Comparison of ENCODE assay signal across 1 cellular context in genomic region chr15:65215496-65215895, GRCh38.
A peak's percentile ranks its signal among the peaks of the same experiment; 100 is the strongest.
TF ChIP-seq lines count a peak whose summit lies in the region.

No MANE protein-coding gene starts in this region.

TF ChIP-seq in K562, 482 proteins besides CTCF, POLR2A, EP300 and RAD21:
- TF ChIP-seq TAF15 (IDR thresholded peaks at IDR 0.05; ENCODE audit: low read depth, low read length), result no peak
- no peak for TF ChIP-seq CREB1 (IDR thresholded peaks at IDR 0.05)
- TF ChIP-seq CREB1 (CRISPR knock-in tag; IDR thresholded peaks at IDR 0.05), result no peak
- peak; percentile 44 for TF ChIP-seq RBM25 (IDR thresholded peaks at IDR 0.05; ENCODE audit: low read depth, low read length, severe bottlenecking)
- TF ChIP-seq KDM1A (IDR thresholded peaks at IDR 0.05), result 0 out of 4 replicates have a peak, but pooled peaks of 1 of the 2 experiments have one; percentile 20
- TF ChIP-seq RBFOX2 (IDR thresholded peaks at IDR 0.05; ENCODE audit: low read depth, low read length), result no peak
- peak; percentile 55; the same call in 1 of the 2 replicates for TF ChIP-seq BCOR (IDR thresholded peaks at IDR 0.05)
TF ChIP-seq in K562: peak in this region for 3.
